Comparison of ENCODE assay signal across 16 cellular contexts in the genomic region with DNA sequence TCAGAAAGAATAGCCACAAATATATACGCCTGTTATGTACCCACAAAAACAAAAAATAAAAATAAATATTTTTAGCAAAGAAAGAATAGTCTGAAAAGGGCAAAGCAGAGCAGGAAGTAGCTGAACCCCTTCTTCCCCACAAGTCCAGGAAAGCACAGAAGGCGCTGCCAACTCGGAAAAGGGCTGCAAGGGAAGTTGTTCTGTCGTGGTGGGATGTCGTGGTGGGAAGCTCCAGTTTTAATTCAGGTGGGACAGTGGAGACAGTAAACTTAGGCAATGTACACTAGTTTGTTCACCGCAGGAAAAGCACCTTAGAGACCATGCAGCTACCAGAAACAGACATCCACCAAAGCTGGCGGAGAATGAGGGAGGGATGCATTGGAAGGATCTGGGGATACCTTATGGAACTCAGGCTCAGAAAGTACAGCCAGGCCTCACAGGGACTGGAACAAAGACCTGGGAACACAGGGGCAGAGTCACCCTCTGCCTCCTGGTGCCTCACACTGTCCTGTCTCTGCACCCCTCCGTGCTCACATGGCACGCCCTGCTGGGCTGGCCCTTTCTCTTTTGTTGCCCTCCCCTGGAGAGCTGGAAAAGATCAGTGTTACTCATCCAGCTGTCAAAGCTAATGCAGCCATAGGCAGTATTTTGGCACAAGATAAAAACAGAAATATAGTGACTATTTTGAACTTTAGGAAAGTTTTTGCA. TPM values are rescaled to one million over a fixed set of nuclear protein-coding genes. Genes with fewer than 3 reads are reported as not detected.
A peak's percentile ranks its signal among the peaks of the same experiment; 100 is the strongest.
DNase-seq lines count a peak whose midpoint lies in the region; ATAC-seq, FAIRE-seq and TF ChIP-seq lines count a peak whose summit lies in the region.
"Had no signal": no experiment of that assay in that cellular context is flagged by ENCODE, and none has a peak within 500 bp of the region (broad histone marks: within the 10 kb centered on the region; RNA-seq: fewer than 3 reads in every experiment).

No MANE protein-coding gene starts in this region.

- FAIRE-seq in urothelium cell line (lab: Jason Lieb, UNC), result no peak
- FAIRE-seq: GM12892 had no signal

- intact Hi-C loops in heart left ventricle (cut with DNase I), result loop anchor here (1.0 to 10.0 kb wide), 18 partner anchors 36 to 409 kb away; a partner anchor contains a TSS
- intact Hi-C loops in Right ventricle myocardium inferior (cut with DNase I), result loop anchor here (1.0 to 5.0 kb wide), 4 partner anchors 67 to 251 kb away; a partner anchor contains a TSS

- H3K36me3 ChIP-seq in heart left ventricle (no peaks in the 10 kb centered on the region), right atrium auricular region (no peaks in the 10 kb centered on the region)
- H3K36me3 ChIP-seq: SJCRH30, vagina had no signal

- H3K27ac ChIP-seq in heart left ventricle (peak overlapping the region in 9 of 12 donors; percentile 24 to 97 (median 55)), VCaP (peak overlapping the region; percentile 85), right atrium auricular region (peak overlapping the region; percentile 71 to 95)
- H3K27ac ChIP-seq: parathyroid adenoma, SJCRH30, vagina had no signal

- H3K4me3 ChIP-seq in heart left ventricle, result no peak overlapping the region
- H3K4me3 ChIP-seq in right atrium auricular region, result no peak overlapping the region
- H3K4me3 ChIP-seq: SJCRH30 had no signal

- DNase-seq in heart left ventricle (peak in 1 of 5 donors; percentile 26), Right ventricle myocardium inferior (ENCODE audit: missing footprints) (no peak), right atrium auricular region (ENCODE audit: low spot score) (peak; percentile 54), urothelium cell line (ENCODE audit: low spot score) (no peak), GM20000 (ENCODE audit: low spot score) (no peak)
- DNase-seq: activated T-cell treated with anti-CD3 and anti-CD28 coated beads, Interleukin-2, amount 50 U/mL, for 1 hour; DND-41; mesendoderm; stimulated activated CD4-positive, alpha-beta T cell treated with anti-CD3 and anti-CD28 coated beads, Interleukin-1b, Interleukin-23, amount 100 ng/mL, for 48 hours had no signal

- ATAC-seq in heart left ventricle (peak in 2 of 4 donors; percentile 10 to 12), Right ventricle myocardium inferior (no peak), HG02642 (IDR thresholded peaks at IDR 0.05; ENCODE audit: poor library complexity, unreplicated experiment) (no peak), GM18868 (IDR thresholded peaks at IDR 0.05; ENCODE audit: unreplicated experiment) (no peak)

- TF ChIP-seq CTCF in heart left ventricle (IDR thresholded peaks at IDR 0.05) (no peak), VCaP (conservative IDR thresholded peaks at IDR 0.05) (no peak), right atrium auricular region (IDR thresholded peaks at IDR 0.05) (no peak), GM20000 (IDR thresholded peaks at IDR 0.05; ENCODE audit: extremely low read depth, missing control alignments) (no peak)

- peaks cover 0 to 84% (median 42%) of the 10 kb centered on the region in 12 donors for H3K4me1 ChIP-seq in heart left ventricle
- H3K4me1 ChIP-seq in right atrium auricular region, result peaks cover 0 to 62% of the 10 kb centered on the region in 2 donors

- TF ChIP-seq POLR2A in heart left ventricle (IDR thresholded peaks at IDR 0.05), result no peak

- H3K9me3 ChIP-seq in heart left ventricle (no peaks in the 10 kb centered on the region), right atrium auricular region (no peaks in the 10 kb centered on the region)
- H3K9me3 ChIP-seq: SJCRH30, vagina had no signal

- H3K27me3 ChIP-seq in heart left ventricle, result no peaks in the 10 kb centered on the region
- H3K27me3 ChIP-seq in right atrium auricular region, result no peaks in the 10 kb centered on the region
- H3K27me3 ChIP-seq: SJCRH30, vagina had no signal

- 65 to 75% (median 71%) methylated on average over 9 of the region's 9 CpGs for WGBS in heart left ventricle, 4 donors

RNA-seq across cellular contexts. Expression of a gene that starts 3.3 kb away (rescaled TPM):
- total RNA-seq in heart left ventricle, result 10 to 100 TPM; 22.6 to 61.3 (median 31.9) TPM
- polyA plus RNA-seq in heart left ventricle, result 10 to 100 TPM; 16.2 to 58.5 TPM
- total RNA-seq in Right ventricle myocardium inferior, result 26.8 TPM
- 10 to 100 TPM; 30.3 to 30.5 TPM for total RNA-seq in right atrium auricular region

RNA-seq across cellular contexts. Expression of a gene that starts 46.8 kb away (rescaled TPM):
- total RNA-seq in heart left ventricle, result 1 to 10 TPM in 5 of 9 donors, under 1 TPM in 4; 0.35 to 8.4 (median 1.5) TPM
- polyA plus RNA-seq in heart left ventricle, result 1 to 10 TPM; 1.2 to 1.4 TPM
- total RNA-seq in Right ventricle myocardium inferior, result 1.4 TPM
- 1 to 10 TPM; 2.7 to 3.2 TPM for total RNA-seq in right atrium auricular region
- total RNA-seq: SJCRH30 had no signal
